ENCODE assay signal across 1 cellular context in genomic region chr21:14754682-14755081, GRCh38.
A peak's percentile ranks its signal among the peaks of the same experiment; 100 is the strongest.
TF ChIP-seq lines count a peak whose summit lies in the region.

No MANE protein-coding gene starts in this region.

TF ChIP-seq in K562, 482 proteins besides CTCF, POLR2A, EP300 and RAD21 (continued from another document):
- TF ChIP-seq DEAF1 (CRISPR knock-in tag; IDR thresholded peaks at IDR 0.05) (peak; percentile 5; the same call in 1 of the 2 replicates), ZNF583 (CRISPR knock-in tag; IDR thresholded peaks at IDR 0.05) (peak; percentile 92), THRAP3 (IDR thresholded peaks at IDR 0.05; ENCODE audit: borderline replicate concordance) (peak; percentile 27; the same call in 1 of the 2 replicates), STAT5A (IDR thresholded peaks at IDR 0.05; ENCODE audit: borderline replicate concordance, low read length) (no peak), HDAC8 (tag; IDR thresholded peaks at IDR 0.05) (no peak), SIN3A (IDR thresholded peaks at IDR 0.05; ENCODE audit: borderline replicate concordance in 2 of 2, control insufficient read depth in 1 of 2, low read depth in 2 of 2, low read length in 2 of 2) (0 out of 4 replicates have a peak, but pooled peaks of 1 of the 2 experiments have one; percentile 3)
